ENCODE assay signal across 8 cellular contexts in the genomic region with DNA sequence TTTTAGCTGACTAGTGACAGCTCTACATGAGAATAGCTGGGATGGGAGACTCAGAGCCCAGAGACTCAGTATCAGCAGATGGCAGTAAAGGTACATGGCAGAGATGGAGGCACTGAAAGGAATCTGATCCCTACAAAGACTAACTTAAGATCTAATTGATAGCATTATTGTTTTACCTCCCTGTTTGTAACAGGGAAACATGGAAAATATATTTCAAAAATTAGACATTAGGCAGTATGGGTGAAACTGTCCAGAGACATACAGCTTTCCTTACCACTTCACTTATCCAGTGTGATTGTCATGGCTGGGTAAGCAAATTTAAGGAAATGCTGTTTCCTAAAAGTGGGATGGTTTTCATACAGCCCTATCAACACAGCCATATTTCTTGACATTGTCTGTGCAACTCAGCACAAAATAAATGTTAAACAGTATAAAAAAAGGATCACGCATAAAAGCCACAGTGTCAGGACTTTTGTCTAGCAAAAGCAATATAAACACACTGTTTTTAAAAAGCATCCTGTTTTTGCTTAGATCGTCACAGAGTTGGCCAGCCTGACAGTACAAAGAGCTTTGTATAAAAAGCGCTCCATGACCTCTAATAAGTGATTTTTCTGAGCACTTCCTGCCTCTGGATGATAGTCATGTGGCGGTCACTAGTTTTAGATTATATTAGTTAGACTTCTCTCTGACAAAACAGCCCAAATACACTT.
DNase-seq lines count a peak whose midpoint lies in the region; ATAC-seq and TF ChIP-seq lines count a peak whose summit lies in the region.

No MANE protein-coding gene starts in this region.

- H3K27ac ChIP-seq in HEK293 (ENCODE audit: extremely low read depth, low read depth, low read length) (no peak overlapping the region), fibroblast of lung (ENCODE audit: insufficient read depth, low read length) (no peak overlapping the region)

- H3K27ac Mint-ChIP-seq in osteocyte (ENCODE audit: unreplicated experiment): no peak overlapping the region

- DNase-seq in AG08396 (ENCODE audit: low spot score) (peak; percentile 53), NT2/D1 (ENCODE audit: low read depth, low spot score) (peak; percentile 28), fibroblast of lung (ENCODE audit: low read depth in 2 of 2) (peak; percentile 5 to 87), osteocyte (ENCODE audit: extremely low spot score, unreplicated experiment) (no peak), posterior vena cava (ENCODE audit: low spot score) (no peak)
- DNase-seq in activated CD4-positive, alpha-beta T cell treated with anti-CD3 and anti-CD28 coated beads for 48 hours: no peak

- TF ChIP-seq CTCF in HEK293 (tag by site-specific recombination; IDR thresholded peaks at IDR 0.05) (peak; percentile 23; the same call in 1 of the 2 replicates), fibroblast of lung (conservative IDR thresholded peaks at IDR 0.05 in 1 of 2, IDR thresholded peaks at IDR 0.05 in 1 of 2; ENCODE audit: low read depth in 1 of 2, low read length in 2 of 2) (peak; percentile 76 to 98), osteocyte (IDR thresholded peaks at IDR 0.05) (peak; percentile 74)

- H3K4me1 ChIP-seq in HEK293 (ENCODE audit: control insufficient read depth, insufficient read depth, low read length): no peaks in the 10 kb centered on the region
- no peaks in the 10 kb centered on the region for H3K4me1 ChIP-seq in NT2/D1 (ENCODE audit: insufficient read depth, insufficient read length)
- no peaks in the 10 kb centered on the region for H3K4me1 ChIP-seq in fibroblast of lung (ENCODE audit: control insufficient read depth, extremely low read depth, insufficient read depth, low read length)

- no peaks in the 10 kb centered on the region for H3K4me1 Mint-ChIP-seq in osteocyte (ENCODE audit: unreplicated experiment)

- H2AFZ ChIP-seq in fibroblast of lung (ENCODE audit: low read length): no peak overlapping the region

- CTCF ChIA-PET in HEK293 (lab: Yijun Ruan, JAX): interaction anchor here (0.5 to 6.8 kb wide), 14 partner anchors 10 to 1044 kb away, joined by 3 to 109 read pairs (median 5); no protein-coding TSS in a partner anchor

- H3K79me2 ChIP-seq in fibroblast of lung (ENCODE audit: control insufficient read depth, insufficient read depth, low read length): no peaks in the 10 kb centered on the region

- H3K4me3 ChIP-seq in HEK293 (ENCODE audit: low read depth, low read length) (no peak overlapping the region), NT2/D1 (ENCODE audit: insufficient read length, low read depth) (no peak overlapping the region), fibroblast of lung (replicated peaks in 1 of 4; ENCODE audit: control extremely low read depth in 1 of 4, insufficient read depth in 1 of 4, low read depth in 3 of 4, low read length in 4 of 4) (peak overlapping the region in 1 of 4 experiments; percentile 17)

- no peaks in the 10 kb centered on the region for H3K36me3 ChIP-seq in HEK293 (ENCODE audit: control insufficient read depth in 2 of 2, insufficient read depth in 1 of 2, low read length in 2 of 2)
- no peaks in the 10 kb centered on the region for H3K36me3 ChIP-seq in NT2/D1 (ENCODE audit: insufficient read depth, insufficient read length, low read length)
- H3K36me3 ChIP-seq in fibroblast of lung (ENCODE audit: control insufficient read depth, insufficient read depth, low read length): no peaks in the 10 kb centered on the region

- H3K9me3 Mint-ChIP-seq in osteocyte (ENCODE audit: unreplicated experiment): peaks cover 3% of the 10 kb centered on the region

- peaks cover 9% of the 10 kb centered on the region for H3K27me3 Mint-ChIP-seq in osteocyte (ENCODE audit: unreplicated experiment)

- intact Hi-C loops in posterior vena cava (cut with DNase I): no loop called here

- no peak overlapping the region for H3K4me2 ChIP-seq in fibroblast of lung (ENCODE audit: extremely low read depth, insufficient read depth, low read length)

- H3K4me3 Mint-ChIP-seq in osteocyte (ENCODE audit: unreplicated experiment): no peak overlapping the region

- no peaks in the 10 kb centered on the region for H4K20me1 ChIP-seq in fibroblast of lung (ENCODE audit: control insufficient read depth, extremely low read depth, insufficient read depth, low read length)

- POLR2A ChIA-PET in HEK293 (lab: Yijun Ruan, JAX): no interaction called here

- no peak for ATAC-seq in GM18520 (IDR thresholded peaks at IDR 0.05; ENCODE audit: unreplicated experiment)

- H3K9ac ChIP-seq in NT2/D1 (ENCODE audit: insufficient read length, low read depth) (no peak overlapping the region), fibroblast of lung (ENCODE audit: insufficient read depth, low read length) (no peak overlapping the region)

- H3K27me3 ChIP-seq in NT2/D1 (ENCODE audit: insufficient read depth, insufficient read length) (no peaks in the 10 kb centered on the region), fibroblast of lung (ENCODE audit: control insufficient read depth, insufficient read depth, low read length) (no peaks in the 10 kb centered on the region)

- H3K9me3 ChIP-seq in HEK293 (ENCODE audit: control insufficient read depth, insufficient read depth, low read depth, low read length): no peaks in the 10 kb centered on the region
- no peaks in the 10 kb centered on the region for H3K9me3 ChIP-seq in NT2/D1 (ENCODE audit: insufficient read depth, low read length)
- H3K9me3 ChIP-seq in fibroblast of lung (ENCODE audit: control insufficient read depth, insufficient read depth, low read depth, low read length): no peaks in the 10 kb centered on the region

- H3K36me3 Mint-ChIP-seq in osteocyte (ENCODE audit: unreplicated experiment): no peaks in the 10 kb centered on the region

TF ChIP-seq in HEK293, 187 proteins besides CTCF, POLR2A, EP300 and RAD21:
- TF ChIP-seq ZNF768 (tag by site-specific recombination; IDR thresholded peaks at IDR 0.05) (no peak), ZNF654 (tag by site-specific recombination; IDR thresholded peaks at IDR 0.05; ENCODE audit: low read depth) (peak; percentile 66)

Comparison
In these comparisons a context has a peak if more than half of its experiments do, and no peak if none do; other contexts are left out.
1. DNase-seq: peak in AG08396 (single experiment), NT2/D1 (single experiment) and fibroblast of lung (2 of 2); none in osteocyte (single experiment), activated CD4-positive, alpha-beta T cell treated with anti-CD3 and anti-CD28 coated beads for 48 hours (single experiment) and posterior vena cava (single experiment).
2. CTCF ChIP-seq: peak in every context shown above with its lines; median percentile 87 in fibroblast of lung; 74 in osteocyte; 23 in HEK293.